ENCODE assay signal across 26 cellular contexts in the genomic region with DNA sequence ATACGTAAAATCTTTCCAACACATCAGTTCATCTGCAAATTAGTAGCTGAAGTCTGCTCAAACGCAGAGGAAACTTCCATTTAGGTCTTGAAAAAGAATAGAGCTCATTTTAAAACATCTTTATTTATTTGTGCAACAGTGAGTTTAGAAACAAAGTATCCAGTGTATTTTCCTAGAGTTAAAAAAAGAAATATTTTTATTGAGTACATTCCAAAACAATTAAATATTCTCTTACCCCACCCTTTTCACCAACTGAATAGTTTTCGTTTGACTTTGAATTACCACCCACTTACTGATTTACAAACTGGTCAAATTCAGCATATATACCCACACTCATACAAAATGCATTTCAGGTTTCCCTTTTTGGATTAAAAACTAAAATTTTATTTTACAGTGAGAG.
DNase-seq lines count a peak whose midpoint lies in the region; ATAC-seq, FAIRE-seq and TF ChIP-seq lines count a peak whose summit lies in the region.
"Had no signal": no experiment of that assay in that cellular context is flagged by ENCODE, and none has a peak within 500 bp of the region (broad histone marks: within the 10 kb centered on the region; RNA-seq: fewer than 3 reads in every experiment).

No MANE protein-coding gene starts in this region.

- no peak for TF ChIP-seq CTCF in thoracic aorta (IDR thresholded peaks at IDR 0.05)

- peak overlapping the region in 1 of 2 donors; percentile 31 for H3K27ac ChIP-seq in thoracic aorta
- H3K27ac ChIP-seq: body of pancreas had no signal

- H3K4me3 ChIP-seq in adipocyte (ENCODE audit: low read length) (peak overlapping the region; percentile 65), thoracic aorta (peak overlapping the region; percentile 28)
- H3K4me3 ChIP-seq: body of pancreas, smooth muscle cell, stomach had no signal

- peak; percentile 19 for DNase-seq in GM03348 (ENCODE audit: low spot score)
- peak; percentile 56 for DNase-seq in adipocyte (ENCODE audit: low read depth)
- DNase-seq in thoracic aorta (ENCODE audit: low spot score): no peak
- no peak for DNase-seq in cerebellum (ENCODE audit: low spot score)
- DNase-seq in NCI-H187 (lab: John Stamatoyannopoulos, UW): no peak
- DNase-seq: activated CD4-positive, alpha-beta T cell treated with anti-CD3 and anti-CD28 coated beads for 36 hours; activated effector memory CD4-positive, alpha-beta T cell treated with anti-CD3 and anti-CD28 coated beads, Interleukin-2, amount 50 U/mL, for 16 hours; body of pancreas; cerebellar nuclear complex; head of caudate nucleus; mesendoderm; naive thymus-derived CD4-positive, alpha-beta T cell; NCI-H1092; NCI-H1930; NCI-H524 treated with DMSO at 0.1 percent for 48 hours; stimulated activated CD4-positive, alpha-beta T cell treated with anti-CD3 and anti-CD28 coated beads, Interleukin-1b, Interleukin-23, amount 100 ng/mL, for 48 hours; stimulated activated CD8-positive, alpha-beta memory T cell treated with anti-CD3 and anti-CD28 coated beads, Interleukin-4, amount 100 ng/mL, for 48 hours; stomach; trophoblast cell had no signal

- H3K27me3 ChIP-seq in adipocyte (replicated peaks; ENCODE audit: control insufficient read depth, insufficient read depth, low read length) (no peaks in the 10 kb centered on the region), thoracic aorta (replicated peaks; ENCODE audit: insufficient read depth) (no peaks in the 10 kb centered on the region)
- H3K27me3 ChIP-seq: body of pancreas, stomach had no signal

- H3K9me3 ChIP-seq in adipocyte (ENCODE audit: control insufficient read depth, low read length) (no peaks in the 10 kb centered on the region), thoracic aorta (no peaks in the 10 kb centered on the region)
- H3K9me3 ChIP-seq: body of pancreas, stomach had no signal

- FAIRE-seq in islet of Langerhans (lab: Jason Lieb, UNC): peak; percentile 41
- FAIRE-seq: D721Med, GM12892, H54 had no signal

- peak overlapping the region; percentile 26 for H3K9ac ChIP-seq in adipocyte (ENCODE audit: low read length)

- ATAC-seq in thoracic aorta (ENCODE audit: insufficient number of reproducible peaks, low FRiP score, low read depth) (no peak), GM21528 (IDR thresholded peaks at IDR 0.05; ENCODE audit: low FRiP score, unreplicated experiment) (no peak)
- ATAC-seq: activated CD4-positive, alpha-beta T cell treated with anti-CD3 and anti-CD28 coated beads for 36 hours; body of pancreas; naive thymus-derived CD4-positive, alpha-beta T cell; Right ventricle myocardium inferior had no signal

- H3K36me3 ChIP-seq in adipocyte (ENCODE audit: control insufficient read depth, insufficient read depth, low read length, severe bottlenecking) (no peaks in the 10 kb centered on the region), thoracic aorta (no peaks in the 10 kb centered on the region)
- H3K36me3 ChIP-seq: stomach had no signal

- peaks cover 25% of the 10 kb centered on the region for H3K4me1 ChIP-seq in adipocyte (ENCODE audit: control insufficient read depth, insufficient read depth, low read length)
- peaks cover 20 to 27% of the 10 kb centered on the region in 2 donors for H3K4me1 ChIP-seq in thoracic aorta (ENCODE audit: control insufficient read depth in 1 of 2, low read depth in 2 of 2)
- H3K4me1 ChIP-seq: body of pancreas had no signal

Comparison
In these comparisons a context has a peak if more than half of its experiments do, and no peak if none do; other contexts are left out.
1. DNase-seq: peak in GM03348 (single experiment) and adipocyte (single experiment); none in thoracic aorta (single experiment), cerebellum (single experiment) and NCI-H187 (0 of 2).